19 cellular contexts compared by ENCODE assay signal in the genomic region with DNA sequence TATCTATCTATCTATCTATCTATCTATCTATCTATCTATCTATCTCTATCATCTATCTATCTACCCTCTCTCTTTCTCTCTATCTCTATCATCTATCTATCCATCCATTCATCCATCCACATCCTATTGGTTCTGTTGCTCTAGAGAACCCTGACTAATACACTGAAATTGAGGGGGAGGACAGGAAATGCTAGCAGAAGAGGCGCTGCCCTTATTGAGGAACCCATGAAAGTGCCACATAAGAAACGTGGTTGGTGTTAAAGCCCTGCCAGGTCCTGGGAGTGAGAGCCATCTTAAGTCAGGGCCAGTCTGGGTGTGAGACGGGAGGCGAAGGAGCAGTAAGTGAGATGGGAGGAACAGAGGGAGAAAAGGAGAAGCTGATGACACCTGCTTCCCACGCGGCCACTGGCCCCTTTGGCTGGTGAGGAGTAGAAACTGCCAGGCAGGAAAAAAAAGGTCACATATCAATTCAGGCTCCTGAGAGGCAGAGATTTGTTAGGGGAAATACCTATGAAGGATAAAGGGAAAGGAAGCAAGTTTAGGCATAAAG.
"Had no signal": no experiment of that assay in that cellular context is flagged by ENCODE, and none has a peak within 500 bp of the region (broad histone marks: within the 10 kb centered on the region; RNA-seq: fewer than 3 reads in every experiment).

No MANE protein-coding gene starts in this region.

- DNase-seq: cortex of kidney; dorsolateral prefrontal cortex; effector CD8-positive, alpha-beta T cell; heart left ventricle; hippocampal formation; kidney glomerular epithelial cell; mammary epithelial cell; naive thymus-derived CD4-positive, alpha-beta T cell; nephron progenitor cell; psoas muscle; sigmoid colon; stimulated activated CD4-positive, alpha-beta T cell treated with anti-CD3 and anti-CD28 coated beads, Interleukin-2, amount 100 ng/mL, for 24 hours; stimulated activated CD4-positive, alpha-beta T cell treated with anti-CD3 and anti-CD28 coated beads, Interleukin-4, amount 100 ng/mL, for 4 hours; stimulated activated naive CD4-positive, alpha-beta T cell; tibial artery; upper lobe of left lung; uterus had no signal

- H3K4me3 ChIP-seq: dorsolateral prefrontal cortex, heart left ventricle, psoas muscle, sigmoid colon, skin epidermis, tibial artery, upper lobe of left lung, uterus had no signal

- H3K9me3 Mint-ChIP-seq: nephron progenitor cell had no signal

- H3K27me3 ChIP-seq: dorsolateral prefrontal cortex, heart left ventricle, sigmoid colon, tibial artery, upper lobe of left lung, uterus had no signal

- H3K27ac Mint-ChIP-seq: nephron progenitor cell had no signal

- H3K4me3 Mint-ChIP-seq: naive thymus-derived CD4-positive, alpha-beta T cell; nephron progenitor cell had no signal

- H3K4me1 ChIP-seq: upper lobe of left lung, uterus had no signal

- H3K9me3 ChIP-seq: heart left ventricle, psoas muscle, tibial artery, upper lobe of left lung, uterus had no signal

- H3K27ac ChIP-seq: dorsolateral prefrontal cortex, heart left ventricle, psoas muscle, sigmoid colon, skin epidermis, tibial artery, upper lobe of left lung, uterus had no signal

- H3K36me3 ChIP-seq: heart left ventricle, sigmoid colon, tibial artery, upper lobe of left lung, uterus had no signal

- H3K27me3 Mint-ChIP-seq: naive thymus-derived CD4-positive, alpha-beta T cell had no signal

- ATAC-seq: esophagus mucosa; heart left ventricle; naive thymus-derived CD4-positive, alpha-beta T cell; psoas muscle had no signal
